In the genomic region with DNA sequence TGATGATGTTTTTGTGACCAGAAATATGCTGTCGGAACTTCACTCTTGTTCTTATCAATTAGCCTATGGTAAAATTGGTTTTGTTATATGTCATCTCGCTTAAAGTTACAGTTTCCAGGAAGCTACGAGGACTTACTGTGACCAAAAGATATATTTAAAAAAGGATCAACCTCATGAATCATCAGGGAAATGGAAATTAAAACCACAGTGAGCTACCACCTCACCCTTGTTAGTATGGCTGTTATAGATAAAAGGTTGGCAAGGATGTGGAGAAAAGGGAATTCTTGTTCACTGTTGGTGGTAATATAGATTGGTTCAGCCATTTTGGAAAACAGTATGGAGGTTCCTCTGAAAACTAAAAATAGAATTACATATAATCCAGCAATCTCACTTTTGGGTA, we compare ENCODE assay signal across 22 cellular contexts. TPM values are rescaled to one million over a fixed set of nuclear protein-coding genes. Genes with fewer than 3 reads are reported as not detected.
A peak's percentile ranks its signal among the peaks of the same experiment; 100 is the strongest.
DNase-seq lines count a peak whose midpoint lies in the region; ATAC-seq lines count a peak whose summit lies in the region.
"Had no signal": no experiment of that assay in that cellular context is flagged by ENCODE, and none has a peak within 500 bp of the region (broad histone marks: within the 10 kb centered on the region; RNA-seq: fewer than 3 reads in every experiment).

No MANE protein-coding gene starts in this region.

- H3K4me3 ChIP-seq in CD8-positive, alpha-beta memory T cell (ENCODE audit: low read length), result no peak overlapping the region

- no peak for ATAC-seq in effector memory CD8-positive, alpha-beta T cell (replicated peaks)
- ATAC-seq: HepG2, Panc1 had no signal

- H3K27ac Mint-ChIP-seq in activated T-cell treated with anti-CD3 and anti-CD28 coated beads, Interleukin-2, amount 50 U/mL, for 24 hours, result peak overlapping the region; percentile 22
- H3K27ac Mint-ChIP-seq in effector memory CD8-positive, alpha-beta T cell, result peak overlapping the region; percentile 71 to 75
- no peak overlapping the region for H3K27ac Mint-ChIP-seq in CD8-positive, alpha-beta memory T cell

- POLR2A ChIA-PET in CD8-positive, alpha-beta memory T cell (lab: Charles Lee), result no interaction called here

- DNase-seq in activated T-cell treated with anti-CD3 and anti-CD28 coated beads, Interleukin-2, amount 50 U/mL, for 24 hours, result no peak
- no peak for DNase-seq in activated T-cell treated with anti-CD3 and anti-CD28 coated beads for 4 hours
- peak; percentile 22 for DNase-seq in M059J (ENCODE audit: low read depth)
- peak; percentile 23 for DNase-seq in SW480 (ENCODE audit: low spot score)
- no peak for DNase-seq in effector memory CD8-positive, alpha-beta T cell
- DNase-seq in T-helper 2 cell, result no peak
- DNase-seq in CD8-positive, alpha-beta memory T cell, result no peak
- DNase-seq: DMS153, DND-41, Karpas-422, NCI-H1048, NCI-H1417, NCI-H1694, NCI-H2029 treated with DMSO at 0.1 percent for 48 hours, NCI-H446 treated with DMSO at 0.1 percent for 48 hours, NCI-H526, NCI-H82, SHP77 treated with DMSO at 0.1 percent for 48 hours had no signal

- H3K36me3 Mint-ChIP-seq in activated T-cell treated with anti-CD3 and anti-CD28 coated beads, Interleukin-2, amount 50 U/mL, for 24 hours (ENCODE audit: low read depth), result no peaks in the 10 kb centered on the region
- no peaks in the 10 kb centered on the region for H3K36me3 Mint-ChIP-seq in effector memory CD8-positive, alpha-beta T cell (ENCODE audit: insufficient read depth)
- no peaks in the 10 kb centered on the region for H3K36me3 Mint-ChIP-seq in CD8-positive, alpha-beta memory T cell

- no peak overlapping the region for H3K4me3 Mint-ChIP-seq in activated T-cell treated with anti-CD3 and anti-CD28 coated beads, Interleukin-2, amount 50 U/mL, for 24 hours
- no peak overlapping the region for H3K4me3 Mint-ChIP-seq in effector memory CD8-positive, alpha-beta T cell
- no peak overlapping the region for H3K4me3 Mint-ChIP-seq in CD8-positive, alpha-beta memory T cell

- no peaks in the 10 kb centered on the region for H3K36me3 ChIP-seq in CD8-positive, alpha-beta memory T cell (ENCODE audit: insufficient read depth, low read length)

- H3K27me3 ChIP-seq in CD8-positive, alpha-beta memory T cell (ENCODE audit: insufficient read depth, low read length, poor library complexity, severe bottlenecking), result no peaks in the 10 kb centered on the region

- H3K4me1 Mint-ChIP-seq in activated T-cell treated with anti-CD3 and anti-CD28 coated beads, Interleukin-2, amount 50 U/mL, for 24 hours (ENCODE audit: low read depth), result peaks cover 16% of the 10 kb centered on the region
- no peaks in the 10 kb centered on the region for H3K4me1 Mint-ChIP-seq in effector memory CD8-positive, alpha-beta T cell (ENCODE audit: low read depth in 2 of 2)
- H3K4me1 Mint-ChIP-seq in CD8-positive, alpha-beta memory T cell, result no peaks in the 10 kb centered on the region

- H3K27me3 Mint-ChIP-seq in activated T-cell treated with anti-CD3 and anti-CD28 coated beads, Interleukin-2, amount 50 U/mL, for 24 hours, result peaks cover 45% of the 10 kb centered on the region
- H3K27me3 Mint-ChIP-seq in effector memory CD8-positive, alpha-beta T cell, result peaks cover 37 to 53% of the 10 kb centered on the region in 2 donors
- peaks cover 15 to 42% of the 10 kb centered on the region in 2 donors for H3K27me3 Mint-ChIP-seq in CD8-positive, alpha-beta memory T cell

- CTCF ChIA-PET in CD8-positive, alpha-beta memory T cell (lab: Charles Lee), result no interaction called here

- H3K9me3 ChIP-seq in CD8-positive, alpha-beta memory T cell (ENCODE audit: low read length), result no peaks in the 10 kb centered on the region

- H3K9me3 Mint-ChIP-seq in activated T-cell treated with anti-CD3 and anti-CD28 coated beads, Interleukin-2, amount 50 U/mL, for 24 hours, result no peaks in the 10 kb centered on the region
- peaks cover 0 to 2% of the 10 kb centered on the region in 2 donors for H3K9me3 Mint-ChIP-seq in effector memory CD8-positive, alpha-beta T cell
- H3K9me3 Mint-ChIP-seq in CD8-positive, alpha-beta memory T cell, result peaks cover 0 to 3% (median 0%) of the 10 kb centered on the region in 5 donors

- no peaks in the 10 kb centered on the region for H3K4me1 ChIP-seq in CD8-positive, alpha-beta memory T cell (ENCODE audit: insufficient read depth, low read length)

- H3K27ac ChIP-seq in CD8-positive, alpha-beta memory T cell (ENCODE audit: low read depth, low read length), result no peak overlapping the region

RNA-seq across cellular contexts. Expression of gene INSM1, which starts 14.3 kb away (rescaled TPM):
- total RNA-seq in M059J (2014; rRNA removed; shearing (Covaris generic)), result 0.20 and 1.2 TPM in 2 replicates
- total RNA-seq in CD8-positive, alpha-beta memory T cell, result 1 to 10 TPM; 7.4 to 7.7 TPM
- not detected for polyA plus RNA-seq in CD8-positive, alpha-beta memory T cell
- total RNA-seq: A172, HepG2 had no signal
- polyA plus RNA-seq: BJ, HepG2 had no signal

Comparison
In these comparisons a context has a peak if more than half of its experiments do, and no peak if none do; other contexts are left out.
1. DNase-seq: peak in M059J (single experiment) and SW480 (single experiment); none in activated T-cell treated with anti-CD3 and anti-CD28 coated beads, Interleukin-2, amount 50 U/mL, for 24 hours (single experiment), activated T-cell treated with anti-CD3 and anti-CD28 coated beads for 4 hours (single experiment), effector memory CD8-positive, alpha-beta T cell (0 of 3), T-helper 2 cell (0 of 5) and CD8-positive, alpha-beta memory T cell (0 of 5).
2. H3K27ac Mint-ChIP-seq: peak in activated T-cell treated with anti-CD3 and anti-CD28 coated beads, Interleukin-2, amount 50 U/mL, for 24 hours (single experiment) and effector memory CD8-positive, alpha-beta T cell (2 of 2); none in CD8-positive, alpha-beta memory T cell (0 of 8).